In the genomic region with DNA sequence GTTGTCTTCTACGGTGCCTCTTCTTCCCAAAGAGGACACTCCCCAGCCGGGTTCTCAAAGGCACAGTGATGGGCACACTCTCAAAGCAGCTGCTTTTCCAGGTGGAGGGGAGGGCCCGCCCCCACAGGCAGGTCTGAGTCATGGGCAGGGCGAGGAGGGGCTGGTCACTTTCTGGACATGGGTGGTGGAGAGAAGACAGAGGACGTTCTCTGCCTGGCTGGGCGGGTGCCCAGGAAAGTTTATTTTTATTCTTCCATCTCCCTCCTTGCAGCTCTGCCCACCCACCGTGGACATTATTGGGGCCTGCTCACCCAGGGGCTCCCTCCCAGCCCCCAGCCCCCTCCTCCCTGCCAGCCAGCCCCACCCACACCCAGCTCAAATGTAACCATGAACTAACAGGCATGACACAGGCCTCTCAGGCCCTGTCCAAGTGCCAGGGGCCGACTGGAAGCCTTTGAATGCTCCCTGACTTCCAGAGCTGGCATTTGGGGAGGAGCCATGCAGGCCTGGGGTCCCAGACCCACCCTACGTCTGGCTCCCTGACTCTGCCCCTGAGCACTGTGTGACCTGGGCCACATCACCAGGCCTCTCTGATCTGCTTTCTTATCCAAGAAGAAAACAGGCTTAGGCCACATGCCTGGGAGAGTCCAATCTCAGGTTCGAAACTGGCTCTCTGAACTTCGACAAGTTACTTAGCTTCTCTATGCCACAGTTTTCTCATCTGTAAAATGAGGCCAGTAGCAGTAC, we compare ENCODE assay signal across 13 cellular contexts. TPM values are rescaled to one million over a fixed set of nuclear protein-coding genes. Genes with fewer than 3 reads are reported as not detected.
DNase-seq lines count a peak whose midpoint lies in the region; ATAC-seq and TF ChIP-seq lines count a peak whose summit lies in the region.
"Had no signal": no experiment of that assay in that cellular context is flagged by ENCODE, and none has a peak within 500 bp of the region (broad histone marks: within the 10 kb centered on the region; RNA-seq: fewer than 3 reads in every experiment).

No MANE protein-coding gene starts in this region.

- H3K4me1 ChIP-seq in Peyer's patch: peaks cover 0 to 36% (median 8%) of the 10 kb centered on the region in 4 donors
- H3K4me1 ChIP-seq in esophagus squamous epithelium: peaks cover 9 to 72% (median 53%) of the 10 kb centered on the region in 3 donors
- peaks cover 34% of the 10 kb centered on the region for H3K4me1 ChIP-seq in muscle layer of colon (ENCODE audit: insufficient read depth, low read length)
- H3K4me1 ChIP-seq in uterus: peaks cover 1 to 21% of the 10 kb centered on the region in 2 donors
- peaks cover 4% of the 10 kb centered on the region for H3K4me1 ChIP-seq in CD8-positive, alpha-beta T cell (ENCODE audit: insufficient read depth, low read length)

- DNase-seq in Peyer's patch (no peak), esophagus squamous epithelium (lab: John Stamatoyannopoulos, UW) (no peak), uterus (peak; percentile 76 to 87), mesenteric fat pad (ENCODE audit: low spot score) (no peak), NCI-H2107 (lab: John Stamatoyannopoulos, UW) (no peak)
- no peak for DNase-seq in CD8-positive, alpha-beta T cell
- DNase-seq: activated CD4-positive, alpha-beta T cell treated with anti-CD3 and anti-CD28 coated beads, Interleukin-2, amount 50 U/mL, for 1 hour; activated gamma-delta T cell treated with Interleukin-2 at 50 U/mL for 16 hours; COR-L47; stimulated activated naive B cell treated with anti-CD40 and anti-IgM and Interleukin-4, amounts not matched to agents 10 μg/mL and 1 μg/mL and 100 μg/mL, for 72 hours had no signal

- ATAC-seq in CD8-positive, alpha-beta T cell: no peak
- ATAC-seq: stimulated activated naive B cell treated with anti-CD40 and anti-IgM and Interleukin-4, amounts not matched to agents 10 μg/mL and 1 μg/mL and 100 μg/mL, for 72 hours had no signal

- TF ChIP-seq POLR2A in Peyer's patch (IDR thresholded peaks at IDR 0.05): no peak
- no peak for TF ChIP-seq POLR2A in esophagus squamous epithelium (IDR thresholded peaks at IDR 0.05)
- TF ChIP-seq POLR2A in uterus (IDR thresholded peaks at IDR 0.05): no peak

- H3K9me3 ChIP-seq in Peyer's patch (no peaks in the 10 kb centered on the region), esophagus squamous epithelium (no peaks in the 10 kb centered on the region), muscle layer of colon (ENCODE audit: low read length) (no peaks in the 10 kb centered on the region), uterus (no peaks in the 10 kb centered on the region)
- no peaks in the 10 kb centered on the region for H3K9me3 ChIP-seq in CD8-positive, alpha-beta T cell (ENCODE audit: low read length)
- H3K9me3 ChIP-seq: neutrophil had no signal

- TF ChIP-seq CTCF in Peyer's patch (IDR thresholded peaks at IDR 0.05) (no peak), esophagus squamous epithelium (IDR thresholded peaks at IDR 0.05) (no peak), uterus (IDR thresholded peaks at IDR 0.05) (no peak)
- TF ChIP-seq CTCF in CD8-positive, alpha-beta T cell (IDR thresholded peaks at IDR 0.05): no peak

- 62 to 76% methylated on average over 6 of the region's 11 CpGs for WGBS in esophagus squamous epithelium, 2 donors

- no peaks in the 10 kb centered on the region for H3K27me3 Mint-ChIP-seq in CD8-positive, alpha-beta T cell (ENCODE audit: low read depth)

- H3K36me3 ChIP-seq in Peyer's patch (peaks cover 0 to 37% (median 0%) of the 10 kb centered on the region in 3 donors), esophagus squamous epithelium (no peaks in the 10 kb centered on the region), muscle layer of colon (ENCODE audit: insufficient read depth, low read length) (peaks cover 23% of the 10 kb centered on the region), uterus (no peaks in the 10 kb centered on the region)
- no peaks in the 10 kb centered on the region for H3K36me3 ChIP-seq in CD8-positive, alpha-beta T cell (ENCODE audit: insufficient read depth, low read length)
- H3K36me3 ChIP-seq: neutrophil had no signal

- intact Hi-C loops in esophagus squamous epithelium (cut with DNase I): no loop called here
- intact Hi-C loops in uterus (cut with DNase I; ENCODE audit: low total_unique reads): no loop called here
- intact Hi-C loops in CD8-positive, alpha-beta T cell (cut with DNase I, micrococcal nuclease): no loop called here

- H3K27ac ChIP-seq in Peyer's patch (peak overlapping the region in 3 of 4 donors; percentile 10 to 65 (median 62)), esophagus squamous epithelium (peak overlapping the region; percentile 51 to 90 (median 82)), muscle layer of colon (ENCODE audit: low read depth, low read length) (peak overlapping the region; percentile 49), uterus (peak overlapping the region; percentile 85 to 89)
- no peak overlapping the region for H3K27ac ChIP-seq in CD8-positive, alpha-beta T cell (ENCODE audit: low read depth, low read length)
- H3K27ac ChIP-seq: neutrophil had no signal

- H3K9ac ChIP-seq in muscle layer of colon (ENCODE audit: low read length): no peak overlapping the region

- POLR2A ChIA-PET in CD8-positive, alpha-beta T cell (lab: Charles Lee): no interaction called here

- H3K4me3 Mint-ChIP-seq in CD8-positive, alpha-beta T cell: no peak overlapping the region
- H3K4me3 Mint-ChIP-seq: central memory CD8-positive, alpha-beta T cell; stimulated activated naive B cell treated with anti-CD40 and anti-IgM and Interleukin-4, amounts not matched to agents 10 μg/mL and 1 μg/mL and 100 μg/mL, for 72 hours had no signal

- H3K9me3 Mint-ChIP-seq in CD8-positive, alpha-beta T cell: no peaks in the 10 kb centered on the region
- H3K9me3 Mint-ChIP-seq: central memory CD8-positive, alpha-beta T cell; stimulated activated naive B cell treated with anti-CD40 and anti-IgM and Interleukin-4, amounts not matched to agents 10 μg/mL and 1 μg/mL and 100 μg/mL, for 72 hours had no signal

- no peak overlapping the region for H3K4me3 ChIP-seq in Peyer's patch
- no peak overlapping the region for H3K4me3 ChIP-seq in esophagus squamous epithelium
- H3K4me3 ChIP-seq in muscle layer of colon (ENCODE audit: low read depth in 1 of 2, low read length in 2 of 2): no peak overlapping the region
- no peak overlapping the region for H3K4me3 ChIP-seq in uterus
- no peak overlapping the region for H3K4me3 ChIP-seq in CD8-positive, alpha-beta T cell (ENCODE audit: low read depth, low read length)

- peaks cover 6% of the 10 kb centered on the region for H3K4me1 Mint-ChIP-seq in CD8-positive, alpha-beta T cell (ENCODE audit: low read depth)

- no peaks in the 10 kb centered on the region for H3K36me3 Mint-ChIP-seq in CD8-positive, alpha-beta T cell
- H3K36me3 Mint-ChIP-seq: stimulated activated naive B cell treated with anti-CD40 and anti-IgM and Interleukin-4, amounts not matched to agents 10 μg/mL and 1 μg/mL and 100 μg/mL, for 72 hours had no signal

- no peak overlapping the region for H3K27ac Mint-ChIP-seq in CD8-positive, alpha-beta T cell

- H3K27me3 ChIP-seq in Peyer's patch: no peaks in the 10 kb centered on the region
- no peaks in the 10 kb centered on the region for H3K27me3 ChIP-seq in esophagus squamous epithelium
- H3K27me3 ChIP-seq in muscle layer of colon (ENCODE audit: control insufficient read depth in 1 of 2, insufficient read depth in 2 of 2, low read length in 2 of 2): no peaks in the 10 kb centered on the region
- H3K27me3 ChIP-seq in uterus: no peaks in the 10 kb centered on the region
- H3K27me3 ChIP-seq in CD8-positive, alpha-beta T cell (ENCODE audit: insufficient read depth, low read length): no peaks in the 10 kb centered on the region

- CTCF ChIA-PET in CD8-positive, alpha-beta T cell (lab: Charles Lee): interaction anchor here (0.6 to 0.9 kb wide), 2 partner anchors 38 to 99 kb away, joined by 3 to 4 read pairs; no protein-coding TSS in a partner anchor

RNA-seq across cellular contexts. Expression of a gene that starts 8.0 kb away (rescaled TPM):
- total RNA-seq in Peyer's patch (100 to 1,000 TPM in 3 of 4 donors, 10 to 100 TPM in 1; 31.4 to 216 (median 145) TPM), esophagus squamous epithelium (10 to 100 TPM in 2 of 4 donors, 1 to 10 TPM in 2; 2.8 to 33.2 (median 11.5) TPM), uterus (100 to 1,000 TPM; 136 to 639 (median 209) TPM), mesenteric fat pad (131 TPM)
- not detected for total RNA-seq in CD8-positive, alpha-beta T cell

Comparison
In these comparisons a context has a peak if more than half of its experiments do, and no peak if none do; other contexts are left out.
1. DNase-seq: peak in uterus (2 of 2); none in Peyer's patch (0 of 3), esophagus squamous epithelium (single experiment), mesenteric fat pad (single experiment), NCI-H2107 (single experiment) and CD8-positive, alpha-beta T cell (0 of 7).